ENCODE assay signal across 20 cellular contexts in the genomic region with DNA sequence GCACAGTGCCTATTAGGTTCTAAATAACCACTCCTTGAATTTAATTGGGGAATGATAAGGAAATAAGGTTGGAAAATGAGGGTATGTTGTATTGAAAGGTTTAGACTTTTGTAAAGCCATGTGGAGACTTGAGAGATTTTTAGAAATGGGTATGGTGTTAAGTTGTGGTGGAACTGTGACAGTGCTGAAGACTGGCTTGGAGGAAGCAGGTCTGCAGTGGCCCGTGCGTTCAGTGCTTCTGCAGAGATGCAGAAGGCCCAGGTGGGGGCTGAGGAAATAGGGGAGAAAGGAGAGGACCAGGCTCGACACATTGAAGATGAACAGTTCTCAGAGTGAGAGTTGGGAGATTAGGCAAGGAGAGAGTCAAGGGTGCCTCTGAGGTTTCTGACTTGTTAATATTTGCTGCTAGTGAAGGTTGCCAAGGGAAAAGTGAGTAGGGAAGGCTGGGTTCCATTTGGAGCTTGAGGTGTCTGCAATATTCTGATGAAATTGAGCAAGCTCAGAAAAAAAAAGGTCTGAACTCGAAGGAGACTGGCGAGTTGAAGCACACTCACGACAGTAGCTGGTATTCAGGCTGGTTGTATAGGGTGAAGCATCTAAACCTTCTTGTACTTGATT. TPM values are rescaled to one million over a fixed set of nuclear protein-coding genes. Genes with fewer than 3 reads are reported as not detected.
"Had no signal": no experiment of that assay in that cellular context is flagged by ENCODE, and none has a peak within 500 bp of the region (broad histone marks: within the 10 kb centered on the region; RNA-seq: fewer than 3 reads in every experiment).

No MANE protein-coding gene starts in this region.

- H3K9me3 ChIP-seq: transverse colon had no signal

- H3K4me1 Mint-ChIP-seq: brain; stimulated activated memory B cell treated with anti-CD40 and anti-IgM and Interleukin-4, amounts not matched to agents 10 μg/mL and 1 μg/mL and 100 μg/mL, for 72 hours had no signal

- H2AFZ ChIP-seq: hepatocyte had no signal

- H3K27me3 ChIP-seq: hepatocyte, transverse colon had no signal

- H3K4me3 Mint-ChIP-seq: brain; dendritic cell treated with granulocyte-macrophage colony-stimulating factor and Interleukin-4, amounts not matched to agents 40 ng/mL and 50 ng/mL, for 4 days; stimulated activated memory B cell treated with anti-CD40 and anti-IgM and Interleukin-4, amounts not matched to agents 10 μg/mL and 1 μg/mL and 100 μg/mL, for 72 hours; T-helper 1 cell treated with Interleukin-12 subunit alpha and Interleukin-12 subunit beta and Interleukin-4 antibody, amounts not matched to agents 30 μg/mL and 1 μg/mL, for 36 hours had no signal

- H3K9me3 Mint-ChIP-seq: brain; dendritic cell treated with granulocyte-macrophage colony-stimulating factor and Interleukin-4, amounts not matched to agents 40 ng/mL and 50 ng/mL, for 4 days; stimulated activated memory B cell treated with anti-CD40 and anti-IgM and Interleukin-4, amounts not matched to agents 10 μg/mL and 1 μg/mL and 100 μg/mL, for 72 hours; T-helper 1 cell treated with Interleukin-12 subunit alpha and Interleukin-12 subunit beta and Interleukin-4 antibody, amounts not matched to agents 30 μg/mL and 1 μg/mL, for 36 hours had no signal

- H3K4me3 ChIP-seq: hepatocyte, transverse colon had no signal

- H3K27ac ChIP-seq: hepatocyte, transverse colon had no signal

- ATAC-seq: right cardiac atrium; SK-N-SH treated with all-trans-retinoic acid at 6 μM for 48 hours; stimulated activated memory B cell treated with anti-CD40 and anti-IgM and Interleukin-4, amounts not matched to agents 10 μg/mL and 1 μg/mL and 100 μg/mL, for 72 hours had no signal

- H3K4me2 ChIP-seq: hepatocyte had no signal

- H3K79me2 ChIP-seq: hepatocyte had no signal

- DNase-seq: activated CD4-positive, alpha-beta T cell treated with anti-CD3 and anti-CD28 coated beads, Interleukin-2, amount 50 U/mL, for 4 hours; activated CD4-positive, CD25-positive, alpha-beta regulatory T cell; activated effector memory CD4-positive, alpha-beta T cell treated with anti-CD3 and anti-CD28 coated beads, Interleukin-2, amount 50 U/mL, for 16 hours; amniotic stem cell; cerebellar nuclear complex; erythroblast; nucleus accumbens; right cardiac atrium; small intestine; substantia nigra; transverse colon had no signal

- H3K27ac Mint-ChIP-seq: brain; dendritic cell treated with granulocyte-macrophage colony-stimulating factor and Interleukin-4, amounts not matched to agents 40 ng/mL and 50 ng/mL, for 4 days; stimulated activated memory B cell treated with anti-CD40 and anti-IgM and Interleukin-4, amounts not matched to agents 10 μg/mL and 1 μg/mL and 100 μg/mL, for 72 hours; T-helper 1 cell treated with Interleukin-12 subunit alpha and Interleukin-12 subunit beta and Interleukin-4 antibody, amounts not matched to agents 30 μg/mL and 1 μg/mL, for 36 hours had no signal

- H3K27me3 Mint-ChIP-seq: brain; dendritic cell treated with granulocyte-macrophage colony-stimulating factor and Interleukin-4, amounts not matched to agents 40 ng/mL and 50 ng/mL, for 4 days; stimulated activated memory B cell treated with anti-CD40 and anti-IgM and Interleukin-4, amounts not matched to agents 10 μg/mL and 1 μg/mL and 100 μg/mL, for 72 hours had no signal

RNA-seq across cellular contexts. Expression of a gene that starts 25.5 kb away (rescaled TPM):
- total RNA-seq: kidney epithelial cell, liver, posterior vena cava, right cardiac atrium, transverse colon had no signal
- polyA plus RNA-seq: hepatocyte, liver, right cardiac atrium, small intestine had no signal
